In genomic region chr2:159462961-159463360, GRCh38 we compare ENCODE assay signal across 34 cellular contexts.
"Had no signal": no experiment of that assay in that cellular context is flagged by ENCODE, and none has a peak within 500 bp of the region (broad histone marks: within the 10 kb centered on the region; RNA-seq: fewer than 3 reads in every experiment).

No MANE protein-coding gene starts in this region.

- H3K9me3 ChIP-seq: MG63 had no signal

- H3K27me3 ChIP-seq: MG63 had no signal

- DNase-seq: Karpas-422, Kasumi-1, MG63, MM.1S, MV-4-11, NCI-H1048, NCI-H1092, NCI-H1092 treated with DMSO at 0.1 percent for 48 hours, NCI-H1105, NCI-H1105 treated with DMSO at 0.1 percent for 48 hours, NCI-H1417, NCI-H1417 treated with DMSO at 0.1 percent for 48 hours, NCI-H1436, NCI-H1436 treated with DMSO at 0.1 percent for 48 hours, NCI-H146, NCI-H1694, NCI-H1694 treated with DMSO at 0.1 percent for 48 hours, NCI-H187, NCI-H187 treated with DMSO at 0.1 percent for 48 hours, NCI-H1930, NCI-H2029, NCI-H2029 treated with DMSO at 0.1 percent for 48 hours, NCI-H2081, NCI-H2081 treated with DMSO at 0.1 percent for 48 hours, NCI-H2107, NCI-H2171, NCI-H2171 treated with DMSO at 0.1 percent for 48 hours, NCI-H2227 treated with DMSO at 0.1 percent for 48 hours, NCI-H226, NCI-H345, NCI-H446, NCI-H446 treated with DMSO at 0.1 percent for 48 hours, NCI-H510A had no signal

- H3K27ac ChIP-seq: KMS-11 had no signal

- H3K4me2 ChIP-seq: KMS-11 had no signal

- H3K4me3 ChIP-seq: MG63 had no signal

- H3K36me3 ChIP-seq: MG63 had no signal

- H3K9ac ChIP-seq: KMS-11 had no signal
